1 cellular context compared by ENCODE assay signal in the genomic region with DNA sequence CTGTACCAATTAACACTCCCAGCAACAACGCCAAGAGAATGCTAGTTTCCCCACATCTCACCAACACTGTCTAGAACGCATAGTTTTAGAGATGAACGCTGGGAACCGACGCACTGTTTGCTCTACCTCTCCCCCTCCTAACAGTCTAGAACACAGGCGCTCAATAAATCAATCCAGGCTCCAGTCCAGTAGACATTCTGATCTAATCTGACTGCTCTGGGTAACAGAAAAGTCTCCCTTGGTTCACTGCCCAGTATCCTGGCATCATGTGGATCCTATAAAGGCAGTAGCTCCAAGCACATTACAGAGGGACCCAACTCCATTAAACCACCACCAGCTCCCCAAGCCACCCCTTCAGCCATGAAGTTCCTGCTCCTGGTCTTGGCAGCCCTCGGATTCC.
TF ChIP-seq lines count a peak whose summit lies in the region.

A gene with protein sequence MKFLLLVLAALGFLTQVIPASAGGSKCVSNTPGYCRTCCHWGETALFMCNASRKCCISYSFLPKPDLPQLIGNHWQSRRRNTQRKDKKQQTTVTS (plus strand): TSS at position 306 of the 400 bp plus-strand sequence. CDS start 55 bp downstream, at position 361.

TF ChIP-seq in K562, 482 proteins besides CTCF, POLR2A, EP300 and RAD21 (continued from another document):
- TF ChIP-seq, protein P1, sequence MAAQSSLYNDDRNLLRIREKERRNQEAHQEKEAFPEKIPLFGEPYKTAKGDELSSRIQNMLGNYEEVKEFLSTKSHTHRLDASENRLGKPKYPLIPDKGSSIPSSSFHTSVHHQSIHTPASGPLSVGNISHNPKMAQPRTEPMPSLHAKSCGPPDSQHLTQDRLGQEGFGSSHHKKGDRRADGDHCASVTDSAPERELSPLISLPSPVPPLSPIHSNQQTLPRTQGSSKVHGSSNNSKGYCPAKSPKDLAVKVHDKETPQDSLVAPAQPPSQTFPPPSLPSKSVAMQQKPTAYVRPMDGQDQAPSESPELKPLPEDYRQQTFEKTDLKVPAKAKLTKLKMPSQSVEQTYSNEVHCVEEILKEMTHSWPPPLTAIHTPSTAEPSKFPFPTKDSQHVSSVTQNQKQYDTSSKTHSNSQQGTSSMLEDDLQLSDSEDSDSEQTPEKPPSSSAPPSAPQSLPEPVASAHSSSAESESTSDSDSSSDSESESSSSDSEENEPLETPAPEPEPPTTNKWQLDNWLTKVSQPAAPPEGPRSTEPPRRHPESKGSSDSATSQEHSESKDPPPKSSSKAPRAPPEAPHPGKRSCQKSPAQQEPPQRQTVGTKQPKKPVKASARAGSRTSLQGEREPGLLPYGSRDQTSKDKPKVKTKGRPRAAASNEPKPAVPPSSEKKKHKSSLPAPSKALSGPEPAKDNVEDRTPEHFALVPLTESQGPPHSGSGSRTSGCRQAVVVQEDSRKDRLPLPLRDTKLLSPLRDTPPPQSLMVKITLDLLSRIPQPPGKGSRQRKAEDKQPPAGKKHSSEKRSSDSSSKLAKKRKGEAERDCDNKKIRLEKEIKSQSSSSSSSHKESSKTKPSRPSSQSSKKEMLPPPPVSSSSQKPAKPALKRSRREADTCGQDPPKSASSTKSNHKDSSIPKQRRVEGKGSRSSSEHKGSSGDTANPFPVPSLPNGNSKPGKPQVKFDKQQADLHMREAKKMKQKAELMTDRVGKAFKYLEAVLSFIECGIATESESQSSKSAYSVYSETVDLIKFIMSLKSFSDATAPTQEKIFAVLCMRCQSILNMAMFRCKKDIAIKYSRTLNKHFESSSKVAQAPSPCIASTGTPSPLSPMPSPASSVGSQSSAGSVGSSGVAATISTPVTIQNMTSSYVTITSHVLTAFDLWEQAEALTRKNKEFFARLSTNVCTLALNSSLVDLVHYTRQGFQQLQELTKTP (IDR thresholded peaks at IDR 0.05; ENCODE audit: low read depth in 1 of 2, partially characterized antibody in 2 of 2): no peak
- no peak for TF ChIP-seq ZNF384 (IDR thresholded peaks at IDR 0.05; ENCODE audit: low read depth, low read length)
- TF ChIP-seq, protein P2, sequence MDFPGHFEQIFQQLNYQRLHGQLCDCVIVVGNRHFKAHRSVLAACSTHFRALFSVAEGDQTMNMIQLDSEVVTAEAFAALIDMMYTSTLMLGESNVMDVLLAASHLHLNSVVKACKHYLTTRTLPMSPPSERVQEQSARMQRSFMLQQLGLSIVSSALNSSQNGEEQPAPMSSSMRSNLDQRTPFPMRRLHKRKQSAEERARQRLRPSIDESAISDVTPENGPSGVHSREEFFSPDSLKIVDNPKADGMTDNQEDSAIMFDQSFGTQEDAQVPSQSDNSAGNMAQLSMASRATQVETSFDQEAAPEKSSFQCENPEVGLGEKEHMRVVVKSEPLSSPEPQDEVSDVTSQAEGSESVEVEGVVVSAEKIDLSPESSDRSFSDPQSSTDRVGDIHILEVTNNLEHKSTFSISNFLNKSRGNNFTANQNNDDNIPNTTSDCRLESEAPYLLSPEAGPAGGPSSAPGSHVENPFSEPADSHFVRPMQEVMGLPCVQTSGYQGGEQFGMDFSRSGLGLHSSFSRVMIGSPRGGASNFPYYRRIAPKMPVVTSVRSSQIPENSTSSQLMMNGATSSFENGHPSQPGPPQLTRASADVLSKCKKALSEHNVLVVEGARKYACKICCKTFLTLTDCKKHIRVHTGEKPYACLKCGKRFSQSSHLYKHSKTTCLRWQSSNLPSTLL (IDR thresholded peaks at IDR 0.05): no peak
- TF ChIP-seq, protein P3, sequence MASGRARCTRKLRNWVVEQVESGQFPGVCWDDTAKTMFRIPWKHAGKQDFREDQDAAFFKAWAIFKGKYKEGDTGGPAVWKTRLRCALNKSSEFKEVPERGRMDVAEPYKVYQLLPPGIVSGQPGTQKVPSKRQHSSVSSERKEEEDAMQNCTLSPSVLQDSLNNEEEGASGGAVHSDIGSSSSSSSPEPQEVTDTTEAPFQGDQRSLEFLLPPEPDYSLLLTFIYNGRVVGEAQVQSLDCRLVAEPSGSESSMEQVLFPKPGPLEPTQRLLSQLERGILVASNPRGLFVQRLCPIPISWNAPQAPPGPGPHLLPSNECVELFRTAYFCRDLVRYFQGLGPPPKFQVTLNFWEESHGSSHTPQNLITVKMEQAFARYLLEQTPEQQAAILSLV (tag; IDR thresholded peaks at IDR 0.05): no peak
- TF ChIP-seq, protein P4, sequence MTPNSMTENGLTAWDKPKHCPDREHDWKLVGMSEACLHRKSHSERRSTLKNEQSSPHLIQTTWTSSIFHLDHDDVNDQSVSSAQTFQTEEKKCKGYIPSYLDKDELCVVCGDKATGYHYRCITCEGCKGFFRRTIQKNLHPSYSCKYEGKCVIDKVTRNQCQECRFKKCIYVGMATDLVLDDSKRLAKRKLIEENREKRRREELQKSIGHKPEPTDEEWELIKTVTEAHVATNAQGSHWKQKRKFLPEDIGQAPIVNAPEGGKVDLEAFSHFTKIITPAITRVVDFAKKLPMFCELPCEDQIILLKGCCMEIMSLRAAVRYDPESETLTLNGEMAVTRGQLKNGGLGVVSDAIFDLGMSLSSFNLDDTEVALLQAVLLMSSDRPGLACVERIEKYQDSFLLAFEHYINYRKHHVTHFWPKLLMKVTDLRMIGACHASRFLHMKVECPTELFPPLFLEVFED (CRISPR knock-in tag; conservative IDR thresholded peaks at IDR 0.05): no peak
- TF ChIP-seq, protein P5, sequence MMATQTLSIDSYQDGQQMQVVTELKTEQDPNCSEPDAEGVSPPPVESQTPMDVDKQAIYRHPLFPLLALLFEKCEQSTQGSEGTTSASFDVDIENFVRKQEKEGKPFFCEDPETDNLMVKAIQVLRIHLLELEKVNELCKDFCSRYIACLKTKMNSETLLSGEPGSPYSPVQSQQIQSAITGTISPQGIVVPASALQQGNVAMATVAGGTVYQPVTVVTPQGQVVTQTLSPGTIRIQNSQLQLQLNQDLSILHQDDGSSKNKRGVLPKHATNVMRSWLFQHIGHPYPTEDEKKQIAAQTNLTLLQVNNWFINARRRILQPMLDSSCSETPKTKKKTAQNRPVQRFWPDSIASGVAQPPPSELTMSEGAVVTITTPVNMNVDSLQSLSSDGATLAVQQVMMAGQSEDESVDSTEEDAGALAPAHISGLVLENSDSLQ (IDR thresholded peaks at IDR 0.05): peak; percentile 60
- no peak for TF ChIP-seq ZNF707 (CRISPR knock-in tag; conservative IDR thresholded peaks at IDR 0.05)
- no peak for TF ChIP-seq MAFG (tag; conservative IDR thresholded peaks at IDR 0.05)
- TF ChIP-seq, protein P6, sequence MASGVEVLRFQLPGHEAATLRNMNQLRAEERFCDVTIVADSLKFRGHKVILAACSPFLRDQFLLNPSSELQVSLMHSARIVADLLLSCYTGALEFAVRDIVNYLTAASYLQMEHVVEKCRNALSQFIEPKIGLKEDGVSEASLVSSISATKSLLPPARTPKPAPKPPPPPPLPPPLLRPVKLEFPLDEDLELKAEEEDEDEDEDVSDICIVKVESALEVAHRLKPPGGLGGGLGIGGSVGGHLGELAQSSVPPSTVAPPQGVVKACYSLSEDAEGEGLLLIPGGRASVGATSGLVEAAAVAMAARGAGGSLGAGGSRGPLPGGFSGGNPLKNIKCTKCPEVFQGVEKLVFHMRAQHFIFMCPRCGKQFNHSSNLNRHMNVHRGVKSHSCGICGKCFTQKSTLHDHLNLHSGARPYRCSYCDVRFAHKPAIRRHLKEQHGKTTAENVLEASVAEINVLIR (CRISPR knock-in tag; IDR thresholded peaks at IDR 0.05): no peak
- no peak for TF ChIP-seq ZNF133 (CRISPR knock-in tag; IDR thresholded peaks at IDR 0.05)
- peak; percentile 84 for TF ChIP-seq MEIS2 (IDR thresholded peaks at IDR 0.05; ENCODE audit: partially characterized antibody)
- TF ChIP-seq, protein P7, sequence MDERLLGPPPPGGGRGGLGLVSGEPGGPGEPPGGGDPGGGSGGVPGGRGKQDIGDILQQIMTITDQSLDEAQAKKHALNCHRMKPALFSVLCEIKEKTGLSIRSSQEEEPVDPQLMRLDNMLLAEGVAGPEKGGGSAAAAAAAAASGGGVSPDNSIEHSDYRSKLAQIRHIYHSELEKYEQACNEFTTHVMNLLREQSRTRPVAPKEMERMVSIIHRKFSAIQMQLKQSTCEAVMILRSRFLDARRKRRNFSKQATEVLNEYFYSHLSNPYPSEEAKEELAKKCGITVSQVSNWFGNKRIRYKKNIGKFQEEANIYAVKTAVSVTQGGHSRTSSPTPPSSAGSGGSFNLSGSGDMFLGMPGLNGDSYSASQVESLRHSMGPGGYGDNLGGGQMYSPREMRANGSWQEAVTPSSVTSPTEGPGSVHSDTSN (CRISPR knock-in tag; IDR thresholded peaks at IDR 0.05; ENCODE audit: low read depth): no peak
- TF ChIP-seq, protein P7 (tag; conservative IDR thresholded peaks at IDR 0.05; ENCODE audit: low read depth): peak; percentile 70
- TF ChIP-seq NUFIP1 (IDR thresholded peaks at IDR 0.05; ENCODE audit: partially characterized antibody): no peak
